12 cellular contexts compared by ENCODE assay signal in the genomic region with DNA sequence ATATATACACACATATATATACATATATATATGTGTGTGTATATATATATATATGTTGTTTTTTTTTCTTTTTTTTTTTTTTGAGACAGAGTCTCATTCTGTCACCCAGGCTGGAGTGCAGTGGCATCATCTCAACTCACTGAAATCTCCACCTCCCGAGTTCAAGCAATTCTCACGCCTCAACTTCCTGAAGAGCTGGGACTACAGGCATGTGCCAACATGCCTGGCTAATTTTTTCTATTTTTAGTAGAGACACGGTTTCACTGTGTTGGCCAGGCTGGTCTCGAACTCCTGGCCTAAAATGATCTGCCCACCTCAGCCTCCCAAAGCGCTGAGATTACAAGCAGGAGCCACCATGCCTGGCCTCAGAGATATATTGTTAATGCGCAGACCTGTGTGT. TPM values are rescaled to one million over a fixed set of nuclear protein-coding genes. Genes with fewer than 3 reads are reported as not detected.
"Had no signal": no experiment of that assay in that cellular context is flagged by ENCODE, and none has a peak within 500 bp of the region (broad histone marks: within the 10 kb centered on the region; RNA-seq: fewer than 3 reads in every experiment).

No MANE protein-coding gene starts in this region.

RNA-seq across cellular contexts. Expression of gene OR10H4, which starts 37.0 kb away (rescaled TPM):
- total RNA-seq: OCI-LY7, PC-3, PC-9, Peyer's patch, Right ventricle myocardium inferior, Right ventricle myocardium superior, RPMI7951, SJCRH30, SJSA1, SK-MEL-5, T-cell had no signal
- polyA plus RNA-seq: SK-N-SH had no signal

RNA-seq across cellular contexts. Expression of gene CYP4F11, which starts 51.5 kb away (rescaled TPM):
- total RNA-seq: RPMI7951, SJCRH30, SJSA1 had no signal
